Comparison of ENCODE assay signal across 8 cellular contexts in the genomic region with DNA sequence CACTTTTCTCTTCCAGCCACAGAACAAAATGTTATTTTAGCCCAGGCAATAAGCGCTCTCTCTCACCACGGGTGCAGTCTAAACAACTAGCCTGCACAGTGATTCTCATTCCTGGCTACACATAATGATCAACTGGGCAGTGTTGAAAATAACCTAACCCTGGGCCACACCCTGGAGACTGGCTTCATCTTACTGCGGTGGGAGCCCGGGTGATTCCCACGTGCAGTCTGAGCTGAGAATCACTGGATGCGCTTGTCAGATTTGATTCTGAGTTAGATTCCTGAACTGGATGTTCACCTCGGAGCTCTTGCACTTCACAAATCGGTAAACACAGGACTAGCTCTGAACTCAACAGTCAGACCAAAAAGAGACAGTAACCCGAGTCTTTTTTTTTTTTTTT. TPM values are rescaled to one million over a fixed set of nuclear protein-coding genes. Genes with fewer than 3 reads are reported as not detected.
DNase-seq lines count a peak whose midpoint lies in the region; ATAC-seq, FAIRE-seq and TF ChIP-seq lines count a peak whose summit lies in the region.

No MANE protein-coding gene starts in this region.

- H3K4me1 ChIP-seq in GM12878 (ENCODE audit: control insufficient read depth, insufficient read depth, low read length) (peaks cover 20% of the 10 kb centered on the region), tibial artery (peaks cover 0 to 4% (median 0%) of the 10 kb centered on the region in 4 donors)

- FAIRE-seq in GM12878 (lab: Jason Lieb, UNC) = no peak

- CTCF ChIA-PET in GM12878 (lab: Yijun Ruan, JAX) = interaction anchor here (1.0 to 2.7 kb wide), 11 partner anchors 10 to 208 kb away, joined by 3 to 34 read pairs (median 5); no protein-coding TSS in a partner anchor

- no peak for DNase-seq in GM12878 (ENCODE audit: low read depth, low spot score)
- DNase-seq in natural killer cell treated with Interleukin-12 subunit alpha and Interleukin-12 subunit beta and Interleukin-15 and Interleukin-18, amount 100 ng/mL, for 72 hours (ENCODE audit: low spot score) = no peak
- no peak for DNase-seq in globus pallidus (ENCODE audit: low spot score)
- no peak for DNase-seq in SIG-M5 (lab: John Stamatoyannopoulos, UW)
- DNase-seq in tibial artery = no peak

- no peaks in the 10 kb centered on the region for H4K20me1 ChIP-seq in GM12878 (ENCODE audit: control insufficient read depth, insufficient read depth)

- peak overlapping the region; percentile 80 to 97 for H3K27ac Mint-ChIP-seq in natural killer cell treated with Interleukin-12 subunit alpha and Interleukin-12 subunit beta and Interleukin-15 and Interleukin-18, amount 100 ng/mL, for 72 hours

- peak overlapping the region; percentile 70 for H3K27ac ChIP-seq in GM12878 (ENCODE audit: control insufficient read depth, insufficient read depth)
- no peak overlapping the region for H3K27ac ChIP-seq in tibial artery

- H3K36me3 Mint-ChIP-seq in natural killer cell treated with Interleukin-12 subunit alpha and Interleukin-12 subunit beta and Interleukin-15 and Interleukin-18, amount 100 ng/mL, for 72 hours = peaks cover 18% of the 10 kb centered on the region

- H3K4me3 Mint-ChIP-seq in natural killer cell treated with Interleukin-12 subunit alpha and Interleukin-12 subunit beta and Interleukin-15 and Interleukin-18, amount 100 ng/mL, for 72 hours = peak overlapping the region; percentile 74

- WGBS in GM12878 (ENCODE audit: insufficient coverage, insufficient replicate concordance, low lambda C conversion rate, missing lambda C conversion rate) = 30% methylated on average over 9 of the region's 9 CpGs

- peak overlapping the region; percentile 83 for H3K4me2 ChIP-seq in GM12878 (ENCODE audit: control insufficient read depth, insufficient read depth)

- BruUV-seq in GM12878 (replicated peaks; lab: Mats Ljungman, UMichigan) = no TSS peak

- no peaks in the 10 kb centered on the region for H3K27me3 ChIP-seq in GM12878 (replicated peaks in 1 of 2; ENCODE audit: control insufficient read depth in 2 of 2, insufficient read depth in 2 of 2, low read length in 1 of 2)
- no peaks in the 10 kb centered on the region for H3K27me3 ChIP-seq in tibial artery

- TF ChIP-seq RAD21 in GM12878 (IDR thresholded peaks at IDR 0.05; ENCODE audit: insufficient read depth, low read depth, low read length) = no peak

- peak overlapping the region; percentile 28; the same call in 1 of the 2 replicates for H2AFZ ChIP-seq in GM12878 (ENCODE audit: control insufficient read depth, low read depth, low read length)

- peaks cover 6 to 15% of the 10 kb centered on the region in 2 experiments for H3K36me3 ChIP-seq in GM12878 (ENCODE audit: control insufficient read depth in 2 of 2, insufficient read depth in 2 of 2, low read length in 1 of 2)
- H3K36me3 ChIP-seq in tibial artery = no peaks in the 10 kb centered on the region

- TF ChIP-seq EP300 in GM12878 (IDR thresholded peaks at IDR 0.05; ENCODE audit: borderline replicate concordance in 1 of 2, control insufficient read depth in 1 of 2, low read depth in 2 of 2, low read length in 2 of 2) = no peak

- POLR2A ChIA-PET in GM12878 (lab: Charles Lee) = interaction anchor here (0.6 to 2.8 kb wide), 14 partner anchors 9 to 245 kb away, joined by 3 to 28 read pairs (median 7); no protein-coding TSS in a partner anchor

- H3K9me3 Mint-ChIP-seq in natural killer cell treated with Interleukin-12 subunit alpha and Interleukin-12 subunit beta and Interleukin-15 and Interleukin-18, amount 100 ng/mL, for 72 hours = no peaks in the 10 kb centered on the region

- RAD21 ChIA-PET in GM12878 (lab: Charles Lee; ENCODE audit: unreplicated experiment) = interaction anchor here (0.8 to 2.4 kb wide), 9 partner anchors 9 to 208 kb away, joined by 3 to 55 read pairs (median 4); partner anchors contain the start of gene UBN2

- H3K4me3 ChIP-seq in GM12878 (peak overlapping the region; percentile 65), tibial artery (no peak overlapping the region)

- H3K79me2 ChIP-seq in GM12878 (ENCODE audit: control insufficient read depth, insufficient read depth, low read length) = peaks cover 67% of the 10 kb centered on the region

- H3K9me3 ChIP-seq in GM12878 (replicated peaks; ENCODE audit: control insufficient read depth, insufficient read depth, low read length) (no peaks in the 10 kb centered on the region; the same call in 2 of the 3 replicates), tibial artery (no peaks in the 10 kb centered on the region)

- no peaks in the 10 kb centered on the region for H3K27me3 Mint-ChIP-seq in natural killer cell treated with Interleukin-12 subunit alpha and Interleukin-12 subunit beta and Interleukin-15 and Interleukin-18, amount 100 ng/mL, for 72 hours

- ATAC-seq in GM18502 (IDR thresholded peaks at IDR 0.05; ENCODE audit: poor library complexity, unreplicated experiment) (peak; percentile 20), HG03342 (IDR thresholded peaks at IDR 0.05; ENCODE audit: unreplicated experiment) (peak; percentile 23), GM12878 (peak; percentile 55), HG02678 (IDR thresholded peaks at IDR 0.05; ENCODE audit: unreplicated experiment) (no peak)
- peak; percentile 14 to 37 for ATAC-seq in natural killer cell treated with Interleukin-12 subunit alpha and Interleukin-12 subunit beta and Interleukin-15 and Interleukin-18, amount 100 ng/mL, for 72 hours

- TF ChIP-seq CTCF in GM12878 (IDR thresholded peaks at IDR 0.05 in 2 of 3, conservative IDR thresholded peaks at IDR 0.05 in 1 of 3; ENCODE audit: control insufficient read depth in 2 of 3, extremely low read depth in 1 of 3, insufficient read depth in 1 of 3, low read depth in 3 of 3, low read length in 3 of 3) (no peak), tibial artery (IDR thresholded peaks at IDR 0.05) (no peak)

- intact Hi-C loops in GM12878 (cut with micrococcal nuclease; ENCODE audit: unreplicated experiment) = no loop called here
- intact Hi-C loops in tibial artery (cut with DNase I; ENCODE audit: low total_unique reads) = no loop called here

- TF ChIP-seq POLR2A in GM12878 (IDR thresholded peaks at IDR 0.05; ENCODE audit: low read depth, low read length) = no peak

- in situ Hi-C loops in GM12878 (cut with MboI) = no loop called here

- H3K9ac ChIP-seq in GM12878 (ENCODE audit: control insufficient read depth, insufficient read depth, low read length) = peak overlapping the region; percentile 40; the same call in 1 of the 2 replicates

- SMC1A ChIA-PET in GM12878 (lab: Charles Lee; ENCODE audit: uncharacterized antibody, unreplicated experiment) = interaction anchor here (0.8 to 2.8 kb wide), 12 partner anchors 10 to 208 kb away, joined by 3 to 33 read pairs (median 5); no protein-coding TSS in a partner anchor

- H3K4me1 Mint-ChIP-seq in natural killer cell treated with Interleukin-12 subunit alpha and Interleukin-12 subunit beta and Interleukin-15 and Interleukin-18, amount 100 ng/mL, for 72 hours (ENCODE audit: low read depth in 2 of 2) = peaks cover 57 to 61% of the 10 kb centered on the region in 2 donors

RNA-seq across cellular contexts. Expression of gene ZC3HAV1, which starts 14.9 kb away (rescaled TPM):
- 42.6 and 46.8 TPM in 2 replicates for total RNA-seq in GM12878 (2013; cell fraction: nucleolus; rRNA removed)
- 43.1 and 45.4 TPM in 2 replicates for total RNA-seq in GM12878 (2014; rRNA removed)
- 46.3 and 47.5 TPM in 2 replicates for total RNA-seq in GM12878 (2014; rRNA removed; fragmentation: Illumina TruSeq; extraction: Trizol)
- 49.4 and 55.3 TPM in 2 replicates for total RNA-seq in GM12878 (2021)
- 17.9 TPM for polyA plus RNA-seq in GM12878 (2011; ENCODE audit: low read depth)
- 24.1 and 29.8 TPM in 2 replicates for polyA plus RNA-seq in GM12878 (2011; rRNA removed)
- polyA plus RNA-seq in GM12878 (2011; cell fraction: cytosol; rRNA removed) = 21.6 and 24.2 TPM in 2 replicates
- polyA plus RNA-seq in GM12878 (2011; cell fraction: nucleus; rRNA removed) = 17.6 and 24.1 TPM in 2 replicates
- 20.0 and 21.3 TPM in 2 replicates for polyA plus RNA-seq in GM12878 (2012)
- 48.5 and 58.2 TPM in 2 replicates for polyA plus RNA-seq in GM12878 (2014; fragmentation: Illumina TruSeq; extraction: Trizol)
- 10 to 100 TPM; 18.5 to 19.7 TPM for polyA plus RNA-seq in GM12878 (2014; fragmentation: Nextera tagmentation; extraction: Ambion mirVana)
- 32.4 and 35.2 TPM in 2 replicates for polyA plus RNA-seq in GM12878 (2014; rRNA removed)
- 10 to 100 TPM; 46.4 to 51.4 TPM for polyA plus RNA-seq in GM12878 (2016; fragmentation: Nextera tagmentation; extraction: Ambion mirVana)
- 35.4 and 46.3 TPM in 2 replicates for polyA minus RNA-seq in GM12878 (2011; rRNA and poly(A)+ RNA removed)
- 17.9 and 26.4 TPM in 2 replicates for polyA minus RNA-seq in GM12878 (2011; cell fraction: cytosol; rRNA and poly(A)+ RNA removed)
- polyA minus RNA-seq in GM12878 (2011; cell fraction: nucleus; rRNA and poly(A)+ RNA removed) = 20.9 and 39.8 TPM in 2 replicates
- total RNA-seq in natural killer cell treated with Interleukin-12 subunit alpha and Interleukin-12 subunit beta and Interleukin-15 and Interleukin-18, amount 100 ng/mL, for 72 hours = 100 to 1,000 TPM in 1 of 2 donors, 10 to 100 TPM in 1; 88.2 to 104 TPM

RNA-seq across cellular contexts. Expression of gene ZC3HAV1L, which starts 58.8 kb away (rescaled TPM):
- 74.5 and 88.6 TPM in 2 replicates for total RNA-seq in GM12878 (2013; cell fraction: nucleolus; rRNA removed)
- total RNA-seq in GM12878 (2014; rRNA removed) (4.7 and 4.8 TPM in 2 replicates), GM12878 (2014; rRNA removed; fragmentation: Illumina TruSeq; extraction: Trizol) (4.5 and 6.6 TPM in 2 replicates), GM12878 (2021) (10.5 and 10.6 TPM in 2 replicates)
- polyA plus RNA-seq in GM12878 (2011; ENCODE audit: low read depth) = 3.5 TPM
- polyA plus RNA-seq in GM12878 (2011; rRNA removed) (16.3 and 19.9 TPM in 2 replicates), GM12878 (2014; fragmentation: Illumina TruSeq; extraction: Trizol) (5.1 and 5.4 TPM in 2 replicates), GM12878 (2014; fragmentation: Nextera tagmentation; extraction: Ambion mirVana) (under 1 TPM; 0.09 to 0.18 TPM), GM12878 (2014; rRNA removed) (10.8 and 11.5 TPM in 2 replicates), GM12878 (2016; fragmentation: Nextera tagmentation; extraction: Ambion mirVana) (1 to 10 TPM; 4.6 to 5.2 TPM)
- 19.2 and 20.8 TPM in 2 replicates for polyA plus RNA-seq in GM12878 (2011; cell fraction: cytosol; rRNA removed)
- 10.6 and 10.9 TPM in 2 replicates for polyA plus RNA-seq in GM12878 (2011; cell fraction: nucleus; rRNA removed)
- 3.4 and 6.4 TPM in 2 replicates for polyA plus RNA-seq in GM12878 (2012)
- polyA minus RNA-seq in GM12878 (2011; rRNA and poly(A)+ RNA removed) = 8.2 and 11.6 TPM in 2 replicates
- 11.1 and 11.6 TPM in 2 replicates for polyA minus RNA-seq in GM12878 (2011; cell fraction: cytosol; rRNA and poly(A)+ RNA removed)
- 4.8 and 5.5 TPM in 2 replicates for polyA minus RNA-seq in GM12878 (2011; cell fraction: nucleus; rRNA and poly(A)+ RNA removed)
- total RNA-seq in natural killer cell treated with Interleukin-12 subunit alpha and Interleukin-12 subunit beta and Interleukin-15 and Interleukin-18, amount 100 ng/mL, for 72 hours = 1 to 10 TPM; 3.7 to 8.7 TPM
